14 cellular contexts compared by ENCODE assay signal in genomic region chr11:58957922-58958321, GRCh38. TPM values are rescaled to one million over a fixed set of nuclear protein-coding genes. Genes with fewer than 3 reads are reported as not detected.
DNase-seq lines count a peak whose midpoint lies in the region; ATAC-seq and TF ChIP-seq lines count a peak whose summit lies in the region.
"Had no signal": no experiment of that assay in that cellular context is flagged by ENCODE, and none has a peak within 500 bp of the region (broad histone marks: within the 10 kb centered on the region; RNA-seq: fewer than 3 reads in every experiment).

No MANE protein-coding gene starts in this region.

- no peak overlapping the region for H3K4me3 Mint-ChIP-seq in stimulated activated naive CD8-positive, alpha-beta T cell treated with anti-CD3 and anti-CD28 coated beads, Interleukin-15, amount 100 ng/mL, for 72 hours
- no peak overlapping the region for H3K4me3 Mint-ChIP-seq in stimulated activated naive B cell treated with anti-CD40 and anti-IgM and Interleukin-4, amounts not matched to agents 10 μg/mL and 1 μg/mL and 100 μg/mL, for 72 hours
- H3K4me3 Mint-ChIP-seq: brain; dendritic cell treated with granulocyte-macrophage colony-stimulating factor and Interleukin-4, amounts not matched to agents 40 ng/mL and 50 ng/mL, for 4 days had no signal

- no peaks in the 10 kb centered on the region for H3K9me3 Mint-ChIP-seq in stimulated activated naive CD8-positive, alpha-beta T cell treated with anti-CD3 and anti-CD28 coated beads, Interleukin-15, amount 100 ng/mL, for 72 hours
- H3K9me3 Mint-ChIP-seq in stimulated activated naive B cell treated with anti-CD40 and anti-IgM and Interleukin-4, amounts not matched to agents 10 μg/mL and 1 μg/mL and 100 μg/mL, for 72 hours: no peaks in the 10 kb centered on the region
- H3K9me3 Mint-ChIP-seq: brain; dendritic cell treated with granulocyte-macrophage colony-stimulating factor and Interleukin-4, amounts not matched to agents 40 ng/mL and 50 ng/mL, for 4 days had no signal

- H3K36me3 Mint-ChIP-seq in stimulated activated naive B cell treated with anti-CD40 and anti-IgM and Interleukin-4, amounts not matched to agents 10 μg/mL and 1 μg/mL and 100 μg/mL, for 72 hours: no peaks in the 10 kb centered on the region
- H3K36me3 Mint-ChIP-seq: brain had no signal

- TF ChIP-seq POLR2A in spleen (IDR thresholded peaks at IDR 0.05): no peak

- intact Hi-C loops in spleen (cut with DNase I; ENCODE audit: low total_unique reads) (no loop called here), left cardiac atrium (cut with DNase I) (loop anchor here in 1 of 2 donors (5.0 kb wide), 1 partner anchor 99 kb away; no protein-coding TSS in a partner anchor)

- H3K27ac Mint-ChIP-seq in stimulated activated naive CD8-positive, alpha-beta T cell treated with anti-CD3 and anti-CD28 coated beads, Interleukin-15, amount 100 ng/mL, for 72 hours: no peak overlapping the region
- no peak overlapping the region for H3K27ac Mint-ChIP-seq in stimulated activated naive B cell treated with anti-CD40 and anti-IgM and Interleukin-4, amounts not matched to agents 10 μg/mL and 1 μg/mL and 100 μg/mL, for 72 hours
- H3K27ac Mint-ChIP-seq: brain; dendritic cell treated with granulocyte-macrophage colony-stimulating factor and Interleukin-4, amounts not matched to agents 40 ng/mL and 50 ng/mL, for 4 days had no signal

- H3K4me1 Mint-ChIP-seq in stimulated activated naive CD8-positive, alpha-beta T cell treated with anti-CD3 and anti-CD28 coated beads, Interleukin-15, amount 100 ng/mL, for 72 hours: no peaks in the 10 kb centered on the region
- H3K4me1 Mint-ChIP-seq in stimulated activated naive B cell treated with anti-CD40 and anti-IgM and Interleukin-4, amounts not matched to agents 10 μg/mL and 1 μg/mL and 100 μg/mL, for 72 hours: peaks cover 4 to 5% of the 10 kb centered on the region in 2 donors
- H3K4me1 Mint-ChIP-seq: brain had no signal

- no peak overlapping the region for H3K4me3 ChIP-seq in spleen
- H3K4me3 ChIP-seq: esophagus muscularis mucosa had no signal

- no peak overlapping the region for H3K27ac ChIP-seq in spleen
- H3K27ac ChIP-seq: esophagus muscularis mucosa had no signal

- H3K36me3 ChIP-seq in spleen: no peaks in the 10 kb centered on the region
- H3K36me3 ChIP-seq: esophagus muscularis mucosa had no signal

- H3K27me3 Mint-ChIP-seq in stimulated activated naive CD8-positive, alpha-beta T cell treated with anti-CD3 and anti-CD28 coated beads, Interleukin-15, amount 100 ng/mL, for 72 hours: peaks cover 18% of the 10 kb centered on the region
- no peaks in the 10 kb centered on the region for H3K27me3 Mint-ChIP-seq in stimulated activated naive B cell treated with anti-CD40 and anti-IgM and Interleukin-4, amounts not matched to agents 10 μg/mL and 1 μg/mL and 100 μg/mL, for 72 hours
- H3K27me3 Mint-ChIP-seq: dendritic cell treated with granulocyte-macrophage colony-stimulating factor and Interleukin-4, amounts not matched to agents 40 ng/mL and 50 ng/mL, for 4 days had no signal

- no peaks in the 10 kb centered on the region for H3K27me3 ChIP-seq in spleen (replicated peaks in 1 of 7)

- DNase-seq in stimulated activated naive CD8-positive, alpha-beta T cell treated with anti-CD3 and anti-CD28 coated beads, Interleukin-15, amount 100 ng/mL, for 72 hours: no peak
- DNase-seq in stimulated activated naive CD8-positive, alpha-beta T cell treated with anti-CD3 and anti-CD28 coated beads, Interleukin-15, Interleukin-2, amounts not matched to agents 100 U/mL and 50 U/mL, for 24 hours: no peak
- DNase-seq in MV-4-11 (lab: John Stamatoyannopoulos, UW) (peak; percentile 11), spleen (no peak), SIG-M5 (lab: John Stamatoyannopoulos, UW) (no peak), left cardiac atrium (no peak)
- no peak for DNase-seq in stimulated activated naive B cell treated with anti-CD40 and anti-IgM and Interleukin-4, amounts not matched to agents 10 μg/mL and 1 μg/mL and 100 μg/mL, for 72 hours
- DNase-seq: kidney glomerular epithelial cell, NCI-H1105 treated with DMSO at 0.1 percent for 48 hours had no signal

- no peak for TF ChIP-seq CTCF in spleen (IDR thresholded peaks at IDR 0.05 in 8 of 11, conservative IDR thresholded peaks at IDR 0.05 in 3 of 11)

- peak; percentile 82 for ATAC-seq in stimulated activated naive CD8-positive, alpha-beta T cell treated with anti-CD3 and anti-CD28 coated beads, Interleukin-15, amount 100 ng/mL, for 72 hours
- ATAC-seq in stimulated activated naive CD8-positive, alpha-beta T cell treated with anti-CD3 and anti-CD28 coated beads, Interleukin-15, Interleukin-2, amounts not matched to agents 100 U/mL and 50 U/mL, for 24 hours: no peak
- peak; percentile 89 for ATAC-seq in GM21717 (IDR thresholded peaks at IDR 0.05; ENCODE audit: unreplicated experiment)
- ATAC-seq in stimulated activated naive B cell treated with anti-CD40 and anti-IgM and Interleukin-4, amounts not matched to agents 10 μg/mL and 1 μg/mL and 100 μg/mL, for 72 hours (replicated peaks): peak; percentile 44 to 67
- ATAC-seq in left cardiac atrium: no peak

- 66 to 84% (median 73%) methylated on average over 5 of the region's 5 CpGs for WGBS in spleen, 5 donors

- no peaks in the 10 kb centered on the region for H3K4me1 ChIP-seq in spleen
- H3K4me1 ChIP-seq: esophagus muscularis mucosa had no signal

- H3K9me3 ChIP-seq in spleen: no peaks in the 10 kb centered on the region
- H3K9me3 ChIP-seq: esophagus muscularis mucosa had no signal

RNA-seq across cellular contexts. Expression of gene GLYATL1, which starts 18.6 kb away (rescaled TPM):
- total RNA-seq in spleen (not detected), left cardiac atrium (not detected)
- not detected for polyA plus RNA-seq in spleen
- total RNA-seq: esophagus muscularis mucosa, osteoblast had no signal

Comparison
In these comparisons a context has a peak if more than half of its experiments do, and no peak if none do; other contexts are left out.
1. ATAC-seq: peak in stimulated activated naive CD8-positive, alpha-beta T cell treated with anti-CD3 and anti-CD28 coated beads, Interleukin-15, amount 100 ng/mL, for 72 hours (single experiment), GM21717 (single experiment) and stimulated activated naive B cell treated with anti-CD40 and anti-IgM and Interleukin-4, amounts not matched to agents 10 μg/mL and 1 μg/mL and 100 μg/mL, for 72 hours (2 of 2); none in stimulated activated naive CD8-positive, alpha-beta T cell treated with anti-CD3 and anti-CD28 coated beads, Interleukin-15, Interleukin-2, amounts not matched to agents 100 U/mL and 50 U/mL, for 24 hours (single experiment) and left cardiac atrium (0 of 2).